22 cellular contexts compared by ENCODE assay signal in genomic region chr6:138211048-138211581, GRCh38. TPM values are rescaled to one million over a fixed set of nuclear protein-coding genes. Genes with fewer than 3 reads are reported as not detected.
DNase-seq lines count a peak whose midpoint lies in the region; ATAC-seq and TF ChIP-seq lines count a peak whose summit lies in the region.
"Had no signal": no experiment of that assay in that cellular context is flagged by ENCODE, and none has a peak within 500 bp of the region (broad histone marks: within the 10 kb centered on the region; RNA-seq: fewer than 3 reads in every experiment).

No MANE protein-coding gene starts in this region.

- H3K4me1 ChIP-seq in HEK293 (ENCODE audit: control insufficient read depth, insufficient read depth, low read length) (no peaks in the 10 kb centered on the region; the same call in 1 of the 2 replicates), stomach (peaks cover 0 to 21% (median 3%) of the 10 kb centered on the region in 4 donors)
- H3K4me1 ChIP-seq: BLaER1, tibial nerve had no signal

- intact Hi-C loops in stomach (cut with DNase I; ENCODE audit: low total_unique reads): no loop called here

- no peak overlapping the region for H3K27ac ChIP-seq in HEK293 (ENCODE audit: extremely low read depth, low read depth, low read length)
- H3K27ac ChIP-seq in WERI-Rb-1: no peak overlapping the region
- peak overlapping the region in 3 of 5 donors; percentile 35 to 45 (median 38) for H3K27ac ChIP-seq in stomach
- no peak overlapping the region for H3K27ac ChIP-seq in brain microvascular endothelial cell
- H3K27ac ChIP-seq: BLaER1, cardiac muscle cell, GM23248, tibial nerve had no signal

- in situ Hi-C loops in brain microvascular endothelial cell (cut with HindIII; ENCODE audit: low pct_ligation_motif_present, low sequenced_read_pairs): no loop called here

- no peak for TF ChIP-seq CTCF in HEK293 (tag by site-specific recombination; IDR thresholded peaks at IDR 0.05)
- TF ChIP-seq CTCF in WERI-Rb-1 (IDR thresholded peaks at IDR 0.05; ENCODE audit: low read depth, low read length): peak; percentile 15; the same call in 1 of the 2 replicates
- no peak for TF ChIP-seq CTCF in stomach (IDR thresholded peaks at IDR 0.05)
- TF ChIP-seq CTCF in brain microvascular endothelial cell (IDR thresholded peaks at IDR 0.05; ENCODE audit: low read depth, low read length, missing control alignments): no peak

- ATAC-seq in GM21786 (IDR thresholded peaks at IDR 0.05; ENCODE audit: unreplicated experiment): no peak
- ATAC-seq: activated CD4-positive, CD25-positive, alpha-beta regulatory T cell treated with anti-CD3 and anti-CD28 coated beads, Interleukin-2, amount 50 U/mL, for 24 hours; left lobe of liver; natural killer cell had no signal

- TF ChIP-seq EP300 in stomach (IDR thresholded peaks at IDR 0.05): no peak

- POLR2A ChIA-PET in HEK293 (lab: Yijun Ruan, JAX): no interaction called here

- no peak for DNase-seq in WERI-Rb-1
- DNase-seq in iPS-NIHi7 (ENCODE audit: extremely low spot score): peak; percentile 47
- DNase-seq in stomach: no peak
- no peak for DNase-seq in NCI-H2196 treated with DMSO at 0.1 percent for 48 hours (lab: John Stamatoyannopoulos, UW; ENCODE audit: unreplicated experiment)
- DNase-seq in brain microvascular endothelial cell: no peak
- DNase-seq: GM23248, natural killer cell, NCI-H1694 treated with DMSO at 0.1 percent for 48 hours, SHP77 had no signal

- H3K27me3 ChIP-seq in WERI-Rb-1 (ENCODE audit: insufficient read depth, low read depth, severe bottlenecking) (no peaks in the 10 kb centered on the region), stomach (no peaks in the 10 kb centered on the region), brain microvascular endothelial cell (replicated peaks) (no peaks in the 10 kb centered on the region)
- H3K27me3 ChIP-seq: BLaER1, tibial nerve had no signal

- CTCF ChIA-PET in HEK293 (lab: Yijun Ruan, JAX): interaction anchor here (0.7 to 2.3 kb wide), 10 partner anchors 12 to 204 kb away, joined by 3 to 13 read pairs (median 4); no protein-coding TSS in a partner anchor

- no peaks in the 10 kb centered on the region for H3K9me3 ChIP-seq in HEK293 (ENCODE audit: control insufficient read depth, insufficient read depth, low read depth, low read length)
- no peaks in the 10 kb centered on the region for H3K9me3 ChIP-seq in WERI-Rb-1 (ENCODE audit: severe bottlenecking)
- H3K9me3 ChIP-seq in stomach: no peaks in the 10 kb centered on the region
- H3K9me3 ChIP-seq: BLaER1, tibial nerve had no signal

- H3K4me3 ChIP-seq in HEK293 (ENCODE audit: low read depth, low read length) (no peak overlapping the region), WERI-Rb-1 (ENCODE audit: low read depth, low read length) (no peak overlapping the region), stomach (no peak overlapping the region), brain microvascular endothelial cell (ENCODE audit: low read depth, low read length) (no peak overlapping the region)
- H3K4me3 ChIP-seq: BLaER1, cardiac muscle cell, GM23248, tibial nerve had no signal

- TF ChIP-seq POLR2A in stomach (IDR thresholded peaks at IDR 0.05): no peak

- H3K36me3 ChIP-seq in HEK293 (ENCODE audit: control insufficient read depth in 2 of 2, insufficient read depth in 1 of 2, low read length in 2 of 2) (peaks cover 0 to 4% of the 10 kb centered on the region in 2 experiments; a peak in 2 of 3 replicates), WERI-Rb-1 (no peaks in the 10 kb centered on the region), stomach (peaks cover 0 to 9% (median 0%) of the 10 kb centered on the region in 4 donors), brain microvascular endothelial cell (replicated peaks) (no peaks in the 10 kb centered on the region)
- H3K36me3 ChIP-seq: BLaER1, cardiac muscle cell, tibial nerve had no signal

- WGBS in stomach, 5 donors: 46 to 71% (median 57%) methylated on average over 2 of the region's 2 CpGs

TF ChIP-seq in HEK293, 187 proteins besides CTCF, POLR2A, EP300 and RAD21:
- TF ChIP-seq ZNF791 (tag by site-specific recombination; IDR thresholded peaks at IDR 0.05) (no peak), ZSCAN5A (tag by site-specific recombination; IDR thresholded peaks at IDR 0.05) (no peak), ZNF16 (tag by site-specific recombination; IDR thresholded peaks at IDR 0.05; ENCODE audit: low read depth) (no peak), GLI2 (tag by site-specific recombination; IDR thresholded peaks at IDR 0.05; ENCODE audit: borderline replicate concordance, low read depth) (no peak), ZBTB44 (tag by site-specific recombination; IDR thresholded peaks at IDR 0.05) (no peak), ZFP3 (tag by site-specific recombination; IDR thresholded peaks at IDR 0.05; ENCODE audit: low read depth) (no peak), ZBTB17 (tag by site-specific recombination; IDR thresholded peaks at IDR 0.05) (peak; percentile 62)

RNA-seq across cellular contexts. Expression of gene PBOV1, which starts 7.2 kb away (rescaled TPM):
- not detected for total RNA-seq in stomach
- polyA plus RNA-seq in stomach: not detected
- total RNA-seq: activated T-helper 2 cell treated with anti-CD3 and anti-CD28 coated beads, Interferon-gamma antibody, Interleukin-2, Interleukin-4, amounts not matched to agents 10 μg/mL and 5 μg/mL and 100 μg/mL, durations not matched to agents 14 hours and 24 hours and 36 hours; cardiac muscle cell; GM23248; HT-29; left lobe of liver; LHCN-M2; natural killer cell; progenitor cell of endocrine pancreas; T-helper 2 cell treated with Interferon-gamma antibody and Interleukin-4, amounts not matched to agents 100 ng/mL and 5 ng/mL, for 36 hours; tibial nerve had no signal
- polyA plus RNA-seq: adipose tissue, cardiac muscle cell, GM23248 had no signal

RNA-seq across cellular contexts. Expression of gene ARFGEF3, which starts 49.4 kb away (rescaled TPM):
- 10 to 100 TPM; 13.0 to 44.6 (median 32.1) TPM for total RNA-seq in stomach
- 1 to 10 TPM; 3.2 to 5.2 (median 4.3) TPM for polyA plus RNA-seq in stomach

Comparison
In these comparisons a context has a peak if more than half of its experiments do, and no peak if none do; other contexts are left out.
1. H3K27ac ChIP-seq: peak in stomach (3 of 5); none in HEK293 (single experiment), WERI-Rb-1 (single experiment) and brain microvascular endothelial cell (single experiment).